In the genomic region with DNA sequence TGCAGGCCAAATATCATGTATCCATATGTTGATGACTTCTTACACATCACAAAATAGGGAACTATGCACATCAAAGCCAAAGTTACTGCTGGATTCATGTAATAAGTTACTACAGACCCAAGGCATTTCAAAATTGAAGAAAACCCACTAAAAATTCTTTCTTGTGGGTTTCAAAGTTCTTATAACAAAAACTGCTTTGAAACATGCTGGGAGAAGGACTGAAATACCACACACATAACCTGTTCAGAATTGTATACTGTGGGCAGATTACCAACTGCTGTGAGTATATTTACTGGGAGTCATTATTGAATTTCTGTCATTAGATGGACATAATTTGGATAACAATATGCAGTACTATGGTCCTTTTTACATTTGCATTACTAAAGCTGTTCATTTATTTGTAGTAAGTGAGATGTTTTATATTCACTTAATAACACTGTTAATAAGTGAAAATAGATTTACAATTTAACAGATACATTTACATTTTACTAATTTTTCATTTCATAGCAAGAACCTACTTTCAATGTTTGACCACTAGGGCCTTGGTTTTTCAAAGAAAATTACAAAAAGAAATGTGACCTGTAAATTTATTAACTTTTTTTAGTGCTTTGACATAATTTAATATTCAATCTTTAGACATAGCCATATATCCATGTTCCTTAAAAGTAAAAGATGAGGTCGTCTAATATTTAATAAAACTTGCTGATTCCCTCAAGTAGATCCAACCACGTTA, we compare ENCODE assay signal across 20 cellular contexts.
"Had no signal": no experiment of that assay in that cellular context is flagged by ENCODE, and none has a peak within 500 bp of the region (broad histone marks: within the 10 kb centered on the region; RNA-seq: fewer than 3 reads in every experiment).

No MANE protein-coding gene starts in this region.

- H3K4me3 Mint-ChIP-seq: activated CD4-positive, alpha-beta memory T cell treated with anti-CD3 and anti-CD28 coated beads for 36 hours; activated CD4-positive, alpha-beta T cell treated with anti-CD3 and anti-CD28 coated beads for 36 hours; activated CD8-positive, alpha-beta memory T cell treated with anti-CD3 and anti-CD28 coated beads, Interleukin-2, amount 10 ng/mL, durations not matched to agents 7 days and 5 days; activated naive CD4-positive, alpha-beta T cell treated with anti-CD3 and anti-CD28 coated beads, Interleukin-2, amount 10 ng/mL, durations not matched to agents 7 days and 5 days; central memory CD8-positive, alpha-beta T cell; neural crest cell; stimulated activated naive CD8-positive, alpha-beta T cell treated with anti-CD3 and anti-CD28 coated beads, Interleukin-15, amount 100 ng/mL, for 72 hours had no signal

- H3K9me3 Mint-ChIP-seq: activated naive CD4-positive, alpha-beta T cell treated with anti-CD3 and anti-CD28 coated beads, Interleukin-2, amount 10 ng/mL, durations not matched to agents 7 days and 5 days; neural crest cell; stimulated activated naive CD8-positive, alpha-beta T cell treated with anti-CD3 and anti-CD28 coated beads, Interleukin-15, amount 100 ng/mL, for 72 hours had no signal

- ATAC-seq: activated CD4-positive, alpha-beta T cell treated with anti-CD3 and anti-CD28 coated beads for 36 hours; activated CD8-positive, alpha-beta memory T cell treated with anti-CD3 and anti-CD28 coated beads, Interleukin-2, amount 10 ng/mL, durations not matched to agents 7 days and 5 days; gastrocnemius medialis; heart right ventricle; left colon; sciatic nerve; stimulated activated naive CD8-positive, alpha-beta T cell treated with anti-CD3 and anti-CD28 coated beads, Interleukin-15, amount 100 ng/mL, for 72 hours; upper lobe of right lung had no signal

- H3K27me3 ChIP-seq: adrenal gland, brain microvascular endothelial cell, gastrocnemius medialis, heart right ventricle, testis, upper lobe of right lung had no signal

- H3K36me3 ChIP-seq: adrenal gland, brain microvascular endothelial cell, gastrocnemius medialis, heart right ventricle, upper lobe of right lung had no signal

- H3K4me1 Mint-ChIP-seq: activated CD4-positive, alpha-beta T cell treated with anti-CD3 and anti-CD28 coated beads for 36 hours; activated CD8-positive, alpha-beta memory T cell treated with anti-CD3 and anti-CD28 coated beads, Interleukin-2, amount 10 ng/mL, durations not matched to agents 7 days and 5 days; activated naive CD4-positive, alpha-beta T cell treated with anti-CD3 and anti-CD28 coated beads, Interleukin-2, amount 10 ng/mL, durations not matched to agents 7 days and 5 days; central memory CD8-positive, alpha-beta T cell; stimulated activated naive CD8-positive, alpha-beta T cell treated with anti-CD3 and anti-CD28 coated beads, Interleukin-15, amount 100 ng/mL, for 72 hours had no signal

- H3K27ac ChIP-seq: adrenal gland, brain microvascular endothelial cell, epithelial cell of prostate, gastrocnemius medialis, heart right ventricle, testis, upper lobe of right lung had no signal

- H3K27me3 Mint-ChIP-seq: activated CD4-positive, alpha-beta memory T cell treated with anti-CD3 and anti-CD28 coated beads for 36 hours; activated CD4-positive, alpha-beta T cell treated with anti-CD3 and anti-CD28 coated beads for 36 hours; activated CD8-positive, alpha-beta memory T cell treated with anti-CD3 and anti-CD28 coated beads, Interleukin-2, amount 10 ng/mL, durations not matched to agents 7 days and 5 days; activated naive CD4-positive, alpha-beta T cell treated with anti-CD3 and anti-CD28 coated beads, Interleukin-2, amount 10 ng/mL, durations not matched to agents 7 days and 5 days; central memory CD8-positive, alpha-beta T cell had no signal

- H3K4me1 ChIP-seq: gastrocnemius medialis, testis, upper lobe of right lung had no signal

- H3K36me3 Mint-ChIP-seq: activated CD4-positive, alpha-beta memory T cell treated with anti-CD3 and anti-CD28 coated beads for 36 hours; activated CD8-positive, alpha-beta memory T cell treated with anti-CD3 and anti-CD28 coated beads, Interleukin-2, amount 10 ng/mL, durations not matched to agents 7 days and 5 days; activated naive CD4-positive, alpha-beta T cell treated with anti-CD3 and anti-CD28 coated beads, Interleukin-2, amount 10 ng/mL, durations not matched to agents 7 days and 5 days had no signal

- DNase-seq: activated CD4-positive, alpha-beta memory T cell treated with anti-CD3 and anti-CD28 coated beads for 36 hours; activated CD4-positive, alpha-beta T cell treated with anti-CD3 and anti-CD28 coated beads for 36 hours; activated CD8-positive, alpha-beta memory T cell treated with anti-CD3 and anti-CD28 coated beads, Interleukin-2, amount 10 ng/mL, durations not matched to agents 7 days and 5 days; activated naive CD4-positive, alpha-beta T cell treated with anti-CD3 and anti-CD28 coated beads, Interleukin-2, amount 10 ng/mL, durations not matched to agents 7 days and 5 days; activated T-cell treated with anti-CD3 and anti-CD28 coated beads, Interleukin-2, amount 50 U/mL, for 1 hour; adrenal gland; brain microvascular endothelial cell; effector CD8-positive, alpha-beta T cell; gastrocnemius medialis; heart right ventricle; left colon; stimulated activated CD4-positive, alpha-beta T cell treated with anti-CD3 and anti-CD28 coated beads, Interleukin-1b, Interleukin-23, amount 100 ng/mL, for 48 hours; stimulated activated naive CD8-positive, alpha-beta T cell treated with anti-CD3 and anti-CD28 coated beads, Interleukin-15, amount 100 ng/mL, for 72 hours; testis; upper lobe of right lung had no signal

- H3K27ac Mint-ChIP-seq: activated CD4-positive, alpha-beta memory T cell treated with anti-CD3 and anti-CD28 coated beads for 36 hours; activated CD4-positive, alpha-beta T cell treated with anti-CD3 and anti-CD28 coated beads for 36 hours; activated CD8-positive, alpha-beta memory T cell treated with anti-CD3 and anti-CD28 coated beads, Interleukin-2, amount 10 ng/mL, durations not matched to agents 7 days and 5 days; activated naive CD4-positive, alpha-beta T cell treated with anti-CD3 and anti-CD28 coated beads, Interleukin-2, amount 10 ng/mL, durations not matched to agents 7 days and 5 days had no signal

- H3K4me3 ChIP-seq: adrenal gland, gastrocnemius medialis, heart right ventricle, lung, testis, upper lobe of right lung had no signal

- H3K9me3 ChIP-seq: adrenal gland, gastrocnemius medialis, heart right ventricle, testis, upper lobe of right lung had no signal
